19 cellular contexts compared by ENCODE assay signal in the genomic region with DNA sequence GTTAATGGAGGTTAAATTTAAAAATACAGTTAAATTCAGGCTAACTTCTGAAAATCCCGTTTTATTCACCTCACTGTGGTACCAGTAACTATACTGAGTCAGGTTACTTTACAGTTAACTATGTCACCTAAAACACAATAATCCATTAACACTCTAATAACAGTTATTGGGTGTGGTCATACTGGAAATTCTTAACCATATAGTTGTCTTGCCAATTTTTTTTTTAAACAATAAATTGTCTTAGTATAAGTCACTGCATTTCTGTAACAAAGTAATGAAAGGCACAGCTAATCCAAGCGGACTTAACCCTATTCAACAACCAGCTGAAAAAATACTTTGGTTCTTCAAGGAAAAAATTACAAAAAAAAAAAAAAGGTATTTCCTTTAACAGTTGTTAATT.
"Had no signal": no experiment of that assay in that cellular context is flagged by ENCODE, and none has a peak within 500 bp of the region (broad histone marks: within the 10 kb centered on the region; RNA-seq: fewer than 3 reads in every experiment).

No MANE protein-coding gene starts in this region.

- H3K9me3 Mint-ChIP-seq: dendritic cell treated with granulocyte-macrophage colony-stimulating factor and Interleukin-4, amounts not matched to agents 40 ng/mL and 50 ng/mL, for 4 days; effector memory CD8-positive, alpha-beta T cell; naive B cell; nephron progenitor cell; stimulated activated memory B cell treated with anti-CD40 and anti-IgM and Interleukin-4, amounts not matched to agents 10 μg/mL and 1 μg/mL and 100 μg/mL, for 72 hours; stimulated activated naive CD8-positive, alpha-beta T cell treated with anti-CD3 and anti-CD28 coated beads, Interleukin-15, Interleukin-2, amounts not matched to agents 100 ng/mL and 50 ng/mL, for 24 hours had no signal

- H3K4me1 ChIP-seq: psoas muscle, right lobe of liver, spleen, tibial nerve had no signal

- H3K9me3 ChIP-seq: heart left ventricle, psoas muscle, right lobe of liver, spleen, tibial nerve had no signal

- FAIRE-seq: frontal cortex had no signal

- H3K4me3 ChIP-seq: heart left ventricle, psoas muscle, right lobe of liver, spleen, tibial nerve had no signal

- ATAC-seq: effector memory CD8-positive, alpha-beta T cell; heart left ventricle; psoas muscle; stimulated activated memory B cell treated with anti-CD40 and anti-IgM and Interleukin-4, amounts not matched to agents 10 μg/mL and 1 μg/mL and 100 μg/mL, for 72 hours had no signal

- H3K4me3 Mint-ChIP-seq: dendritic cell treated with granulocyte-macrophage colony-stimulating factor and Interleukin-4, amounts not matched to agents 40 ng/mL and 50 ng/mL, for 4 days; effector memory CD8-positive, alpha-beta T cell; naive B cell; nephron progenitor cell; stimulated activated memory B cell treated with anti-CD40 and anti-IgM and Interleukin-4, amounts not matched to agents 10 μg/mL and 1 μg/mL and 100 μg/mL, for 72 hours; stimulated activated naive CD8-positive, alpha-beta T cell treated with anti-CD3 and anti-CD28 coated beads, Interleukin-15, Interleukin-2, amounts not matched to agents 100 ng/mL and 50 ng/mL, for 24 hours had no signal

- H3K27ac ChIP-seq: heart left ventricle, psoas muscle, right lobe of liver, spleen, tibial nerve had no signal

- H3K27me3 ChIP-seq: heart left ventricle, right lobe of liver, spleen, tibial nerve had no signal

- H3K4me1 Mint-ChIP-seq: naive B cell; nephron progenitor cell; stimulated activated memory B cell treated with anti-CD40 and anti-IgM and Interleukin-4, amounts not matched to agents 10 μg/mL and 1 μg/mL and 100 μg/mL, for 72 hours had no signal

- DNase-seq: effector memory CD8-positive, alpha-beta T cell; heart left ventricle; hippocampal formation; kidney glomerular epithelial cell; mesendoderm; naive B cell; nephron progenitor cell; psoas muscle; retina; right lobe of liver; spleen; stimulated activated CD4-positive, alpha-beta T cell treated with anti-CD3 and anti-CD28 coated beads, Interleukin-15, amount 100 ng/mL, for 24 hours; stimulated activated CD4-positive, alpha-beta T cell treated with anti-CD3 and anti-CD28 coated beads, Interleukin-1b, Interleukin-23, amount 100 ng/mL, for 48 hours; stimulated activated CD4-positive, alpha-beta T cell treated with anti-CD3 and anti-CD28 coated beads, Interleukin-4, amount 100 ng/mL, for 24 hours had no signal

- H3K27ac Mint-ChIP-seq: dendritic cell treated with granulocyte-macrophage colony-stimulating factor and Interleukin-4, amounts not matched to agents 40 ng/mL and 50 ng/mL, for 4 days; nephron progenitor cell; stimulated activated memory B cell treated with anti-CD40 and anti-IgM and Interleukin-4, amounts not matched to agents 10 μg/mL and 1 μg/mL and 100 μg/mL, for 72 hours; stimulated activated naive CD8-positive, alpha-beta T cell treated with anti-CD3 and anti-CD28 coated beads, Interleukin-15, Interleukin-2, amounts not matched to agents 100 ng/mL and 50 ng/mL, for 24 hours had no signal

- H3K27me3 Mint-ChIP-seq: dendritic cell treated with granulocyte-macrophage colony-stimulating factor and Interleukin-4, amounts not matched to agents 40 ng/mL and 50 ng/mL, for 4 days; effector memory CD8-positive, alpha-beta T cell; naive B cell; stimulated activated memory B cell treated with anti-CD40 and anti-IgM and Interleukin-4, amounts not matched to agents 10 μg/mL and 1 μg/mL and 100 μg/mL, for 72 hours; stimulated activated naive CD8-positive, alpha-beta T cell treated with anti-CD3 and anti-CD28 coated beads, Interleukin-15, Interleukin-2, amounts not matched to agents 100 ng/mL and 50 ng/mL, for 24 hours had no signal
